21 cellular contexts compared by ENCODE assay signal in genomic region chr10:85147346-85148250, GRCh38.
DNase-seq lines count a peak whose midpoint lies in the region; ATAC-seq and TF ChIP-seq lines count a peak whose summit lies in the region.
"Had no signal": no experiment of that assay in that cellular context is flagged by ENCODE, and none has a peak within 500 bp of the region (broad histone marks: within the 10 kb centered on the region; RNA-seq: fewer than 3 reads in every experiment).

No MANE protein-coding gene starts in this region.

- H3K27ac ChIP-seq in GM23338 (ENCODE audit: low read depth): no peak overlapping the region
- H3K27ac ChIP-seq: A549, RWPE1, SK-N-MC had no signal

- H3K27me3 ChIP-seq in GM23338 (ENCODE audit: insufficient read depth): no peaks in the 10 kb centered on the region

- no peak for ATAC-seq in GM23338
- ATAC-seq in left lobe of liver: peak; percentile 11
- ATAC-seq in SK-N-SH treated with all-trans-retinoic acid at 6 μM for 48 hours: no peak
- ATAC-seq in HG03139 (IDR thresholded peaks at IDR 0.05; ENCODE audit: unreplicated experiment): no peak
- ATAC-seq: A549 had no signal

- H3K36me3 ChIP-seq in GM23338 (ENCODE audit: insufficient read depth): no peaks in the 10 kb centered on the region

- H3K9me2 ChIP-seq in GM23338 (ENCODE audit: insufficient read depth): no peaks in the 10 kb centered on the region

- H3K36me3 Mint-ChIP-seq in GM23338 (ENCODE audit: low read depth): peaks cover 21% of the 10 kb centered on the region; the same call in 2 of the 3 replicates
- H3K36me3 Mint-ChIP-seq: CD14-positive monocyte, IgD-negative memory B cell had no signal

- H3F3A ChIP-seq in GM23338 (replicated peaks; ENCODE audit: low read depth): no peaks in the 10 kb centered on the region

- no peaks in the 10 kb centered on the region for H4K20me1 ChIP-seq in GM23338 (replicated peaks; ENCODE audit: insufficient read depth)

- no peak overlapping the region for H3K4me3 ChIP-seq in GM23338
- H3K4me3 ChIP-seq: A549, SK-N-MC had no signal

- H3K4me3 Mint-ChIP-seq in GM23338: no peak overlapping the region
- H3K4me3 Mint-ChIP-seq: B cell, CD14-positive monocyte, IgD-negative memory B cell had no signal

- no peak overlapping the region for H3K27ac Mint-ChIP-seq in GM23338
- H3K27ac Mint-ChIP-seq: B cell, IgD-negative memory B cell had no signal

- H3K27me3 Mint-ChIP-seq in GM23338 (ENCODE audit: insufficient read depth, low read depth, poor library complexity): no peaks in the 10 kb centered on the region
- H3K27me3 Mint-ChIP-seq: B cell, IgD-negative memory B cell had no signal

- no peak overlapping the region for H2AFZ ChIP-seq in GM23338

- peaks cover 20% of the 10 kb centered on the region; the same call in 1 of the 2 replicates for H3K4me1 ChIP-seq in GM23338 (ENCODE audit: insufficient read depth)
- H3K4me1 ChIP-seq: A549 had no signal

- H3K4me1 Mint-ChIP-seq in GM23338: peaks cover 30% of the 10 kb centered on the region
- H3K4me1 Mint-ChIP-seq: B cell, CD14-positive monocyte, IgD-negative memory B cell had no signal

- H3K79me2 ChIP-seq in GM23338 (replicated peaks; ENCODE audit: insufficient read depth): no peaks in the 10 kb centered on the region

- H3K9me3 Mint-ChIP-seq in GM23338: peaks cover 86% of the 10 kb centered on the region

- H3K4me2 ChIP-seq in GM23338: no peak overlapping the region
- H3K4me2 ChIP-seq: A549 had no signal

- no peak for TF ChIP-seq CTCF in GM23338 (conservative IDR thresholded peaks at IDR 0.05; ENCODE audit: low read depth in 2 of 2)

- DNase-seq in GM23338 (ENCODE audit: low spot score) (peak; percentile 3), NCI-H510A treated with DMSO at 0.1 percent for 48 hours (lab: John Stamatoyannopoulos, UW) (peak; percentile 72), left lobe of liver (ENCODE audit: low spot score) (no peak), putamen (ENCODE audit: low spot score) (peak; percentile 37), NCI-H1417 treated with DMSO at 0.1 percent for 48 hours (lab: John Stamatoyannopoulos, UW) (no peak)
- DNase-seq: GOT3; MV-4-11; NCI-H1105 treated with DMSO at 0.1 percent for 48 hours; NCI-H1694; NCI-H2081; NCI-H774; NK-92 treated with Interleukin-12 subunit alpha and Interleukin-12 subunit beta, amount 100 ng/mL, for 24 hours; SHP77 treated with DMSO at 0.1 percent for 48 hours had no signal

TF ChIP-seq in SK-N-SH treated with all-trans-retinoic acid at 6 μM for 48 hours, 23 proteins besides CTCF, POLR2A, EP300 and RAD21:
- TF ChIP-seq BACH2 (CRISPR knock-in tag; IDR thresholded peaks at IDR 0.05; ENCODE audit: borderline replicate concordance): no peak
- no peak for TF ChIP-seq OSR1 (CRISPR knock-in tag; IDR thresholded peaks at IDR 0.05)
- TF ChIP-seq ZNF70 (CRISPR knock-in tag; IDR thresholded peaks at IDR 0.05): no peak
- TF ChIP-seq ISL1 (CRISPR knock-in tag; IDR thresholded peaks at IDR 0.05): no peak
- TF ChIP-seq ESRRG (CRISPR knock-in tag; IDR thresholded peaks at IDR 0.05): no peak
- no peak for TF ChIP-seq PATZ1 (CRISPR knock-in tag; IDR thresholded peaks at IDR 0.05; ENCODE audit: borderline replicate concordance)
- no peak for TF ChIP-seq POU6F1 (CRISPR knock-in tag; IDR thresholded peaks at IDR 0.05; ENCODE audit: borderline replicate concordance, low read depth)
- TF ChIP-seq ZC3H10 (CRISPR knock-in tag; IDR thresholded peaks at IDR 0.05): no peak
- TF ChIP-seq CSRNP3 (CRISPR knock-in tag; IDR thresholded peaks at IDR 0.05): no peak
- no peak for TF ChIP-seq PPARA (CRISPR knock-in tag; IDR thresholded peaks at IDR 0.05; ENCODE audit: borderline replicate concordance)
- TF ChIP-seq, protein P1, sequence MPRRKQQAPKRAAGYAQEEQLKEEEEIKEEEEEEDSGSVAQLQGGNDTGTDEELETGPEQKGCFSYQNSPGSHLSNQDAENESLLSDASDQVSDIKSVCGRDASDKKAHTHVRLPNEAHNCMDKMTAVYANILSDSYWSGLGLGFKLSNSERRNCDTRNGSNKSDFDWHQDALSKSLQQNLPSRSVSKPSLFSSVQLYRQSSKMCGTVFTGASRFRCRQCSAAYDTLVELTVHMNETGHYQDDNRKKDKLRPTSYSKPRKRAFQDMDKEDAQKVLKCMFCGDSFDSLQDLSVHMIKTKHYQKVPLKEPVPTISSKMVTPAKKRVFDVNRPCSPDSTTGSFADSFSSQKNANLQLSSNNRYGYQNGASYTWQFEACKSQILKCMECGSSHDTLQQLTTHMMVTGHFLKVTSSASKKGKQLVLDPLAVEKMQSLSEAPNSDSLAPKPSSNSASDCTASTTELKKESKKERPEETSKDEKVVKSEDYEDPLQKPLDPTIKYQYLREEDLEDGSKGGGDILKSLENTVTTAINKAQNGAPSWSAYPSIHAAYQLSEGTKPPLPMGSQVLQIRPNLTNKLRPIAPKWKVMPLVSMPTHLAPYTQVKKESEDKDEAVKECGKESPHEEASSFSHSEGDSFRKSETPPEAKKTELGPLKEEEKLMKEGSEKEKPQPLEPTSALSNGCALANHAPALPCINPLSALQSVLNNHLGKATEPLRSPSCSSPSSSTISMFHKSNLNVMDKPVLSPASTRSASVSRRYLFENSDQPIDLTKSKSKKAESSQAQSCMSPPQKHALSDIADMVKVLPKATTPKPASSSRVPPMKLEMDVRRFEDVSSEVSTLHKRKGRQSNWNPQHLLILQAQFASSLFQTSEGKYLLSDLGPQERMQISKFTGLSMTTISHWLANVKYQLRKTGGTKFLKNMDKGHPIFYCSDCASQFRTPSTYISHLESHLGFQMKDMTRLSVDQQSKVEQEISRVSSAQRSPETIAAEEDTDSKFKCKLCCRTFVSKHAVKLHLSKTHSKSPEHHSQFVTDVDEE (CRISPR knock-in tag; IDR thresholded peaks at IDR 0.05): no peak
- TF ChIP-seq GLIS3 (CRISPR knock-in tag; IDR thresholded peaks at IDR 0.05): no peak
TF ChIP-seq in SK-N-SH treated with all-trans-retinoic acid at 6 μM for 48 hours: peak in this region for 0.

Comparison
In these comparisons a context has a peak if more than half of its experiments do, and no peak if none do; other contexts are left out.
1. DNase-seq: peak in GM23338 (single experiment), NCI-H510A treated with DMSO at 0.1 percent for 48 hours (single experiment) and putamen (single experiment); none in left lobe of liver (single experiment) and NCI-H1417 treated with DMSO at 0.1 percent for 48 hours (single experiment).